Comparison of ENCODE assay signal across 8 cellular contexts in the genomic region with DNA sequence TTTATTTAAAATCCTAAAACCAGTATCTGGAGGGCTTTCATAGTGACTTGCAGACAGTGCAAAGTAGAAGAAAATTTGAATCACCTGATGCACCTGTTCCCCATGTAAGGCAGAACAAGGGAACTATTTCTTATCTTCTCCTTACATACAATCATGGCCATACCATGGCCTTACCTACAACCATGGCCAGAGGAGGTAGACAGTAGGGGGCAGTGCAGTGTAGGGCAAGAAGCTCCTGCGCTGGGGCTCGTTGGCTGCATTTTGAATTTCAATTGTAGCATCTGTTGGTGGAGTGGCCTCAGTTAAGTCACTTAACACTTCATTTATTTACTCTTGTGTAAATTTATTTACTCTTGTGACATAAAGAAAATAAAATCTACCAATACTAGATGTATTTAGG. TPM values are rescaled to one million over a fixed set of nuclear protein-coding genes. Genes with fewer than 3 reads are reported as not detected.
DNase-seq lines count a peak whose midpoint lies in the region; ATAC-seq and TF ChIP-seq lines count a peak whose summit lies in the region.

No MANE protein-coding gene starts in this region.

- no peak overlapping the region for H3K4me2 ChIP-seq in neuronal stem cell (ENCODE audit: insufficient read depth, low read length, poor library complexity, severe bottlenecking)

- intact Hi-C loops in dorsolateral prefrontal cortex (cut with DNase I): no loop called here

- no peaks in the 10 kb centered on the region for H3K9me3 ChIP-seq in neuronal stem cell (replicated peaks in 1 of 2; ENCODE audit: control insufficient read depth in 2 of 2, insufficient read depth in 1 of 2, low read depth in 1 of 2, low read length in 2 of 2)

- no peak overlapping the region for H2BK15ac ChIP-seq in neuronal stem cell (ENCODE audit: low read length)

- H3K18ac ChIP-seq in neuronal stem cell (ENCODE audit: low read length): no peak overlapping the region

- no peak overlapping the region for H2BK120ac ChIP-seq in neuronal stem cell (ENCODE audit: low read depth, low read length)

- no peak overlapping the region for H4K8ac ChIP-seq in neuronal stem cell (ENCODE audit: low read depth, low read length)

- H3K4me3 ChIP-seq in dorsolateral prefrontal cortex (no peak overlapping the region), neuronal stem cell (ENCODE audit: low read length in 2 of 2) (no peak overlapping the region)

- H3K9ac ChIP-seq in neuronal stem cell (ENCODE audit: low read depth, low read length, poor library complexity): no peak overlapping the region

- H3K79me1 ChIP-seq in neuronal stem cell (ENCODE audit: low read depth, low read length): no peaks in the 10 kb centered on the region

- no peak overlapping the region for H2BK12ac ChIP-seq in neuronal stem cell (ENCODE audit: low read length)

- no peak overlapping the region for H3K4ac ChIP-seq in neuronal stem cell (ENCODE audit: low read length)

- peak; percentile 62 for DNase-seq in GDM1 (lab: John Stamatoyannopoulos, UW)
- peak; percentile 58 for DNase-seq in NCI-H748 treated with DMSO at 0.1 percent for 48 hours (lab: John Stamatoyannopoulos, UW)
- DNase-seq in dorsolateral prefrontal cortex: no peak
- DNase-seq in neuronal stem cell (ENCODE audit: low spot score): peak; percentile 55
- no peak for DNase-seq in stimulated activated CD4-positive, alpha-beta T cell treated with anti-CD3 and anti-CD28 coated beads, Interleukin-2, amount 100 ng/mL, for 48 hours
- DNase-seq in activated gamma-delta T cell treated with Interleukin-2 at 50 U/mL for 16 hours: no peak

- no peaks in the 10 kb centered on the region for H3K4me1 ChIP-seq in neuronal stem cell (ENCODE audit: control insufficient read depth in 2 of 2, insufficient read depth in 1 of 2, low read depth in 1 of 2, low read length in 2 of 2)

- ATAC-seq in GM19351 (IDR thresholded peaks at IDR 0.05; ENCODE audit: unreplicated experiment) (peak; percentile 87), HG03439 (IDR thresholded peaks at IDR 0.05; ENCODE audit: unreplicated experiment) (peak; percentile 73)

- H3K27me3 ChIP-seq in dorsolateral prefrontal cortex (no peaks in the 10 kb centered on the region), neuronal stem cell (ENCODE audit: control insufficient read depth in 3 of 3, insufficient read depth in 3 of 3, low read depth in 1 of 3, low read length in 3 of 3) (no peaks in the 10 kb centered on the region)

- WGBS in neuronal stem cell (ENCODE audit: extremely low coverage in 2 of 2, insufficient read length in 2 of 2, insufficient replicate concordance in 1 of 2), 2 donors: no CpG with 5 or more reads among the region's 2 CpGs

- no peak overlapping the region for H3K27ac ChIP-seq in dorsolateral prefrontal cortex
- no peak overlapping the region for H3K27ac ChIP-seq in neuronal stem cell (replicated peaks; ENCODE audit: low read length)

- no peaks in the 10 kb centered on the region for H3K36me3 ChIP-seq in neuronal stem cell (replicated peaks in 1 of 2; ENCODE audit: control insufficient read depth in 2 of 2, insufficient read depth in 2 of 2, low read length in 2 of 2)

- no peak overlapping the region for H3K14ac ChIP-seq in neuronal stem cell (ENCODE audit: low read length)

- no peak overlapping the region for H2BK5ac ChIP-seq in neuronal stem cell (ENCODE audit: low read length)

- no peak overlapping the region for H4K91ac ChIP-seq in neuronal stem cell (ENCODE audit: low read depth, low read length, poor library complexity)

- H2AK5ac ChIP-seq in neuronal stem cell (ENCODE audit: low read depth, low read length): no peak overlapping the region

- no peak overlapping the region for H2AFZ ChIP-seq in neuronal stem cell (ENCODE audit: low read length)

- no peak overlapping the region for H3K23ac ChIP-seq in neuronal stem cell (ENCODE audit: low read depth, low read length, poor library complexity)

- peak in 32 of 56 donors; percentile 9 to 50 (median 28) for TF ChIP-seq CTCF in dorsolateral prefrontal cortex (IDR thresholded peaks at IDR 0.05 in 54 of 56, conservative IDR thresholded peaks at IDR 0.05 in 2 of 56; ENCODE audit: low read depth in 1 of 56, partially characterized antibody in 56 of 56)

RNA-seq across cellular contexts. Expression of gene GALNTL6, which starts 33.0 kb away (rescaled TPM):
- total RNA-seq in dorsolateral prefrontal cortex: 10 to 100 TPM in 72 of 120 experiments, 1 to 10 TPM in 48; 3.2 to 20.1 (median 10.8) TPM
- 0.04 TPM for polyA plus RNA-seq in neuronal stem cell (2013, experiment 1 of 2)
- 0.04 TPM for polyA plus RNA-seq in neuronal stem cell (2013, experiment 2 of 2)

Comparison
In these comparisons a context has a peak if more than half of its experiments do, and no peak if none do; other contexts are left out.
1. DNase-seq: peak in GDM1 (single experiment), NCI-H748 treated with DMSO at 0.1 percent for 48 hours (single experiment) and neuronal stem cell (single experiment); none in dorsolateral prefrontal cortex (0 of 10), stimulated activated CD4-positive, alpha-beta T cell treated with anti-CD3 and anti-CD28 coated beads, Interleukin-2, amount 100 ng/mL, for 48 hours (0 of 2) and activated gamma-delta T cell treated with Interleukin-2 at 50 U/mL for 16 hours (single experiment).